In genomic region chr4:107153228-107153627, GRCh38 we compare ENCODE assay signal across 10 cellular contexts.
DNase-seq lines count a peak whose midpoint lies in the region; TF ChIP-seq lines count a peak whose summit lies in the region.
"Had no signal": no experiment of that assay in that cellular context is flagged by ENCODE, and none has a peak within 500 bp of the region (broad histone marks: within the 10 kb centered on the region; RNA-seq: fewer than 3 reads in every experiment).

No MANE protein-coding gene starts in this region.

- no peaks in the 10 kb centered on the region for H3K36me3 Mint-ChIP-seq in mesothelial cell of epicardium
- H3K36me3 Mint-ChIP-seq in CD4-positive, alpha-beta memory T cell, result no peaks in the 10 kb centered on the region
- H3K36me3 Mint-ChIP-seq: activated CD4-positive, alpha-beta memory T cell treated with anti-CD3 and anti-CD28 coated beads for 36 hours had no signal

- no peak overlapping the region for H3K4me3 ChIP-seq in astrocyte of the cerebellum (ENCODE audit: low read depth, low read length)
- H3K4me3 ChIP-seq in CD4-positive, alpha-beta memory T cell (ENCODE audit: low read length in 2 of 2), result no peak overlapping the region

- H3K36me3 ChIP-seq in CD4-positive, alpha-beta memory T cell (ENCODE audit: insufficient read depth, low read length), result no peaks in the 10 kb centered on the region

- no peaks in the 10 kb centered on the region for H3K27me3 Mint-ChIP-seq in mesothelial cell of epicardium (ENCODE audit: low read depth)
- H3K27me3 Mint-ChIP-seq in CD4-positive, alpha-beta memory T cell, result no peaks in the 10 kb centered on the region
- H3K27me3 Mint-ChIP-seq: central memory CD8-positive, alpha-beta T cell had no signal

- DNase-seq in Daoy (ENCODE audit: low read depth) (peak; percentile 9), HT-29 (ENCODE audit: low spot score) (peak; percentile 35), astrocyte of the cerebellum (ENCODE audit: low read depth) (no peak), mesothelial cell of epicardium (ENCODE audit: low spot score in 2 of 2, unreplicated experiment in 2 of 2) (no peak), hippocampal formation (lab: John Stamatoyannopoulos, UW) (no peak), NCI-H2171 (lab: John Stamatoyannopoulos, UW) (no peak), midbrain (lab: John Stamatoyannopoulos, UW) (no peak)
- DNase-seq in CD4-positive, alpha-beta memory T cell, result no peak
- DNase-seq: activated CD4-positive, alpha-beta memory T cell treated with anti-CD3 and anti-CD28 coated beads for 36 hours had no signal

- TF ChIP-seq CTCF in astrocyte of the cerebellum (IDR thresholded peaks at IDR 0.05; ENCODE audit: low read depth, low read length, missing control alignments), result peak; percentile 16
- no peak for TF ChIP-seq CTCF in mesothelial cell of epicardium (IDR thresholded peaks at IDR 0.05; ENCODE audit: unreplicated experiment)

- POLR2A ChIA-PET in CD4-positive, alpha-beta memory T cell (lab: Charles Lee; ENCODE audit: partially characterized antibody), result no interaction called here

- no peak overlapping the region for H3K27ac ChIP-seq in CD4-positive, alpha-beta memory T cell (ENCODE audit: low read depth, low read length)

- H3K27ac Mint-ChIP-seq in mesothelial cell of epicardium, result peak overlapping the region; percentile 9
- no peak overlapping the region for H3K27ac Mint-ChIP-seq in CD4-positive, alpha-beta memory T cell
- H3K27ac Mint-ChIP-seq: activated CD4-positive, alpha-beta memory T cell treated with anti-CD3 and anti-CD28 coated beads for 36 hours had no signal

- H3K9me3 ChIP-seq in CD4-positive, alpha-beta memory T cell (ENCODE audit: control insufficient read depth in 1 of 2, low read length in 2 of 2), result no peaks in the 10 kb centered on the region

- H3K27me3 ChIP-seq in CD4-positive, alpha-beta memory T cell (ENCODE audit: insufficient read depth, low read length), result no peaks in the 10 kb centered on the region

- no peaks in the 10 kb centered on the region for H3K4me1 ChIP-seq in CD4-positive, alpha-beta memory T cell (ENCODE audit: insufficient read depth, low read length)

- H3K4me1 Mint-ChIP-seq in mesothelial cell of epicardium, result peaks cover 26% of the 10 kb centered on the region
- peaks cover 0 to 3% (median 1%) of the 10 kb centered on the region in 4 donors for H3K4me1 Mint-ChIP-seq in CD4-positive, alpha-beta memory T cell
- H3K4me1 Mint-ChIP-seq: central memory CD8-positive, alpha-beta T cell had no signal

- CTCF ChIA-PET in CD4-positive, alpha-beta memory T cell (lab: Charles Lee; ENCODE audit: partially characterized antibody), result no interaction called here

- intact Hi-C loops in CD4-positive, alpha-beta memory T cell (cut with micrococcal nuclease), result no loop called here

- peaks cover 6% of the 10 kb centered on the region for H3K9me3 Mint-ChIP-seq in mesothelial cell of epicardium
- H3K9me3 Mint-ChIP-seq in CD4-positive, alpha-beta memory T cell, result peaks cover 0 to 3% (median 0%) of the 10 kb centered on the region in 8 donors
- H3K9me3 Mint-ChIP-seq: activated CD4-positive, alpha-beta memory T cell treated with anti-CD3 and anti-CD28 coated beads for 36 hours had no signal

- no peak overlapping the region for H3K4me3 Mint-ChIP-seq in mesothelial cell of epicardium
- no peak overlapping the region for H3K4me3 Mint-ChIP-seq in CD4-positive, alpha-beta memory T cell
- H3K4me3 Mint-ChIP-seq: activated CD4-positive, alpha-beta memory T cell treated with anti-CD3 and anti-CD28 coated beads for 36 hours; central memory CD8-positive, alpha-beta T cell had no signal

- in situ Hi-C loops in astrocyte of the cerebellum (cut with HindIII; ENCODE audit: low sequenced_read_pairs), result no loop called here

Comparison
In these comparisons a context has a peak if more than half of its experiments do, and no peak if none do; other contexts are left out.
1. DNase-seq: peak in Daoy (single experiment) and HT-29 (single experiment); none in astrocyte of the cerebellum (single experiment), mesothelial cell of epicardium (0 of 2), hippocampal formation (0 of 2), NCI-H2171 (single experiment), midbrain (single experiment) and CD4-positive, alpha-beta memory T cell (0 of 5).